1 cellular context compared by ENCODE assay signal in genomic region chr3:170222647-170223541, GRCh38.
TF ChIP-seq lines count a peak whose summit lies in the region.

No MANE protein-coding gene starts in this region.

TF ChIP-seq in HepG2, 621 proteins besides CTCF, POLR2A, EP300 and RAD21 (continued from another document):
- 0 out of 2 replicates have a peak, but pooled peaks have one; percentile 34 for TF ChIP-seq ZNF263 (CRISPR knock-in tag; IDR thresholded peaks at IDR 0.05)
